ENCODE assay signal across 8 cellular contexts in genomic region chr6:30556006-30556713, GRCh38. TPM values are rescaled to one million over a fixed set of nuclear protein-coding genes. Genes with fewer than 3 reads are reported as not detected.
A peak's percentile ranks its signal among the peaks of the same experiment; 100 is the strongest.
DNase-seq lines count a peak whose midpoint lies in the region; ATAC-seq and TF ChIP-seq lines count a peak whose summit lies in the region.

Gene GNL1, minus strand, starts transcription at chr6:30556489. Its CDS starts 286 bp downstream, at chr6:30556203.

- peak; percentile 58 for ATAC-seq in HG03378 (IDR thresholded peaks at IDR 0.05; ENCODE audit: unreplicated experiment)
- peak; percentile 89 for ATAC-seq in activated CD4-positive, alpha-beta T cell treated with anti-CD3 and anti-CD28 coated beads for 36 hours

- H3K27ac Mint-ChIP-seq in activated CD4-positive, alpha-beta T cell treated with anti-CD3 and anti-CD28 coated beads for 36 hours, result peak within 1 kb of the TSS; percentile 100
- peak within 1 kb of the TSS; percentile 99 for H3K27ac Mint-ChIP-seq in chondrocyte (ENCODE audit: unreplicated experiment)

- POLR2A ChIA-PET in activated CD4-positive, alpha-beta T cell treated with anti-CD3 and anti-CD28 coated beads for 36 hours (lab: Charles Lee), result interaction anchor here (0.7 to 2.9 kb wide), 9 partner anchors 11 to 637 kb away, joined by 3 to 10 read pairs (median 3); partner anchors contain the start of genes ABCF1 and TRIM39

- TF ChIP-seq POLR2A in GM19099 (IDR thresholded peaks at IDR 0.05; ENCODE audit: extremely low read depth, insufficient read length, low read depth), result peak; percentile 52

- H3K4me1 Mint-ChIP-seq in activated CD4-positive, alpha-beta T cell treated with anti-CD3 and anti-CD28 coated beads for 36 hours, result peaks cover 34% of the 10 kb centered on the region
- peaks cover 27% of the 10 kb centered on the region for H3K4me1 Mint-ChIP-seq in chondrocyte (ENCODE audit: low read depth)

- H3K9me3 Mint-ChIP-seq in activated CD4-positive, alpha-beta T cell treated with anti-CD3 and anti-CD28 coated beads for 36 hours (ENCODE audit: low read depth), result no peaks in the 10 kb centered on the region
- no peaks in the 10 kb centered on the region for H3K9me3 Mint-ChIP-seq in chondrocyte (ENCODE audit: low read depth)

- peak; percentile 11 for TF ChIP-seq CTCF in chondrocyte (IDR thresholded peaks at IDR 0.05)

- peak within 1 kb of the TSS; percentile 97 for H3K4me3 Mint-ChIP-seq in activated CD4-positive, alpha-beta T cell treated with anti-CD3 and anti-CD28 coated beads for 36 hours
- H3K4me3 Mint-ChIP-seq in chondrocyte (ENCODE audit: unreplicated experiment), result peak within 1 kb of the TSS; percentile 95

- intact Hi-C loops in activated CD4-positive, alpha-beta T cell treated with anti-CD3 and anti-CD28 coated beads for 36 hours (cut with DNase I, micrococcal nuclease), result loop anchor here (1.0 to 5.0 kb wide), 19 partner anchors 12 to 1621 kb away; partner anchors contain the start of genes ABCF1 (in 2 of the 2), HLA-E (in 2 of the 2), MRPS18B (in 2 of the 2) and PPP1R10 (in 2 of the 2)

- peaks cover 70% of the 10 kb centered on the region for H3K36me3 Mint-ChIP-seq in activated CD4-positive, alpha-beta T cell treated with anti-CD3 and anti-CD28 coated beads for 36 hours (ENCODE audit: low read depth)
- H3K36me3 Mint-ChIP-seq in chondrocyte (ENCODE audit: low read depth), result peaks cover 22% of the 10 kb centered on the region

- H3K27me3 Mint-ChIP-seq in activated CD4-positive, alpha-beta T cell treated with anti-CD3 and anti-CD28 coated beads for 36 hours, result no peaks in the 10 kb centered on the region
- no peaks in the 10 kb centered on the region for H3K27me3 Mint-ChIP-seq in chondrocyte (ENCODE audit: low read depth)

- DNase-seq in AG20443 (ENCODE audit: low spot score), result peak; percentile 92
- DNase-seq in NCI-H510A (lab: John Stamatoyannopoulos, UW), result peak; percentile 90
- peak; percentile 100 for DNase-seq in activated CD4-positive, alpha-beta T cell treated with anti-CD3 and anti-CD28 coated beads for 36 hours
- peak; percentile 98 for DNase-seq in chondrocyte (ENCODE audit: low spot score)
- DNase-seq in kidney tubule cell (ENCODE audit: low spot score), result peak; percentile 96
- peak; percentile 99 to 100 for DNase-seq in stimulated activated CD4-positive, alpha-beta T cell treated with anti-CD3 and anti-CD28 coated beads, Interleukin-1b, Interleukin-23, amount 100 ng/mL, for 4 hours (ENCODE audit: low read depth in 2 of 2)

- CTCF ChIA-PET in activated CD4-positive, alpha-beta T cell treated with anti-CD3 and anti-CD28 coated beads for 36 hours (lab: Charles Lee), result interaction anchor here (0.7 to 10.6 kb wide), 5 partner anchors 10 to 74 kb away, joined by 3 to 104 read pairs (median 9); no protein-coding TSS in a partner anchor

RNA-seq across cellular contexts. Expression of gene GNL1, which starts in this region (rescaled TPM):
- total RNA-seq in activated CD4-positive, alpha-beta T cell treated with anti-CD3 and anti-CD28 coated beads for 36 hours, result 100 to 1,000 TPM in 1 of 2 experiments, 10 to 100 TPM in 1; 91.3 to 104 TPM
- 57.7 to 76.7 TPM (median 61.5 TPM) in 3 replicates for total RNA-seq in chondrocyte

Comparison
In these comparisons a context has a peak if more than half of its experiments do, and no peak if none do; other contexts are left out.
1. Peak in every context shown above with its lines: DNase-seq and ATAC-seq.